Comparison of ENCODE assay signal across 30 cellular contexts in genomic region chr3:193508108-193508507, GRCh38.
"Had no signal": no experiment of that assay in that cellular context is flagged by ENCODE, and none has a peak within 500 bp of the region (broad histone marks: within the 10 kb centered on the region; RNA-seq: fewer than 3 reads in every experiment).

No MANE protein-coding gene starts in this region.

- H3K9me3 Mint-ChIP-seq: immature natural killer cell; mesothelial cell of epicardium; naive B cell; natural killer cell treated with Interleukin-12 subunit alpha and Interleukin-12 subunit beta and Interleukin-15 and Interleukin-18, amount 100 ng/mL, for 72 hours; stimulated activated naive B cell treated with anti-CD40 and anti-IgM and Interleukin-4, amounts not matched to agents 10 μg/mL and 1 μg/mL and 100 μg/mL, for 72 hours; type B pancreatic cell had no signal

- H3K9me3 ChIP-seq: left ventricle myocardium inferior, ovary, prostate gland, stomach, testis, tibial artery, vagina had no signal

- ATAC-seq: left colon; natural killer cell treated with Interleukin-12 subunit alpha and Interleukin-12 subunit beta and Interleukin-15 and Interleukin-18, amount 100 ng/mL, for 72 hours; right cardiac atrium; sciatic nerve; stimulated activated naive B cell treated with anti-CD40 and anti-IgM and Interleukin-4, amounts not matched to agents 10 μg/mL and 1 μg/mL and 100 μg/mL, for 72 hours; stimulated activated naive CD8-positive, alpha-beta T cell treated with anti-CD3 and anti-CD28 coated beads, Interleukin-15, Interleukin-2, amounts not matched to agents 100 U/mL and 50 U/mL, for 24 hours had no signal

- H3K4me3 ChIP-seq: left ventricle myocardium inferior, ovary, prostate gland, skin epidermis, stomach, testis, tibial artery, vagina had no signal

- H3K36me3 ChIP-seq: left ventricle myocardium inferior, ovary, prostate gland, stomach, tibial artery, vagina had no signal

- H3K4me1 Mint-ChIP-seq: immature natural killer cell; mesothelial cell of epicardium; naive B cell; stimulated activated naive B cell treated with anti-CD40 and anti-IgM and Interleukin-4, amounts not matched to agents 10 μg/mL and 1 μg/mL and 100 μg/mL, for 72 hours had no signal

- FAIRE-seq: islet of Langerhans, kidney had no signal

- H3K27ac Mint-ChIP-seq: immature natural killer cell; mesothelial cell of epicardium; natural killer cell treated with Interleukin-12 subunit alpha and Interleukin-12 subunit beta and Interleukin-15 and Interleukin-18, amount 100 ng/mL, for 72 hours; stimulated activated naive B cell treated with anti-CD40 and anti-IgM and Interleukin-4, amounts not matched to agents 10 μg/mL and 1 μg/mL and 100 μg/mL, for 72 hours; type B pancreatic cell had no signal

- H3K36me3 Mint-ChIP-seq: mesothelial cell of epicardium; naive B cell; natural killer cell treated with Interleukin-12 subunit alpha and Interleukin-12 subunit beta and Interleukin-15 and Interleukin-18, amount 100 ng/mL, for 72 hours; stimulated activated naive B cell treated with anti-CD40 and anti-IgM and Interleukin-4, amounts not matched to agents 10 μg/mL and 1 μg/mL and 100 μg/mL, for 72 hours; type B pancreatic cell had no signal

- H3K27me3 Mint-ChIP-seq: type B pancreatic cell had no signal

- DNase-seq: head of caudate nucleus; hypothalamus; immature natural killer cell; kidney; left colon; left ventricle myocardium inferior; mammary epithelial cell; mesenchymal stem cell; naive B cell; ovary; posterior cingulate gyrus; retina; right cardiac atrium; stimulated activated CD4-positive, alpha-beta T cell treated with anti-CD3 and anti-CD28 coated beads, Interleukin-12 subunit alpha, Interleukin-12 subunit beta, amount 100 ng/mL, for 4 hours; stimulated activated CD4-positive, alpha-beta T cell treated with anti-CD3 and anti-CD28 coated beads, Interleukin-15, amount 100 ng/mL, for 24 hours; stimulated activated CD4-positive, alpha-beta T cell treated with anti-CD3 and anti-CD28 coated beads, Interleukin-2, amount 100 ng/mL, for 24 hours; stimulated activated CD4-positive, alpha-beta T cell treated with anti-CD3 and anti-CD28 coated beads, Interleukin-4, amount 100 ng/mL, for 1 hour; stimulated activated naive B cell treated with anti-CD40 and anti-IgM and Interleukin-4, amounts not matched to agents 10 μg/mL and 1 μg/mL and 100 μg/mL, for 72 hours; stimulated activated naive CD8-positive, alpha-beta T cell treated with anti-CD3 and anti-CD28 coated beads, Interleukin-15, Interleukin-2, amounts not matched to agents 100 U/mL and 50 U/mL, for 24 hours; stomach; testis; tibial artery had no signal

- H3K4me3 Mint-ChIP-seq: immature natural killer cell; mesothelial cell of epicardium; naive B cell; natural killer cell treated with Interleukin-12 subunit alpha and Interleukin-12 subunit beta and Interleukin-15 and Interleukin-18, amount 100 ng/mL, for 72 hours; stimulated activated naive B cell treated with anti-CD40 and anti-IgM and Interleukin-4, amounts not matched to agents 10 μg/mL and 1 μg/mL and 100 μg/mL, for 72 hours; type B pancreatic cell had no signal

- H3K4me1 ChIP-seq: left ventricle myocardium inferior, prostate gland, testis, tibial artery, vagina had no signal

- H3K27me3 ChIP-seq: ovary, stomach, testis, tibial artery, vagina had no signal

- H3K27ac ChIP-seq: left ventricle myocardium inferior, ovary, prostate gland, skin epidermis, testis, tibial artery, vagina had no signal
